In the genomic region with DNA sequence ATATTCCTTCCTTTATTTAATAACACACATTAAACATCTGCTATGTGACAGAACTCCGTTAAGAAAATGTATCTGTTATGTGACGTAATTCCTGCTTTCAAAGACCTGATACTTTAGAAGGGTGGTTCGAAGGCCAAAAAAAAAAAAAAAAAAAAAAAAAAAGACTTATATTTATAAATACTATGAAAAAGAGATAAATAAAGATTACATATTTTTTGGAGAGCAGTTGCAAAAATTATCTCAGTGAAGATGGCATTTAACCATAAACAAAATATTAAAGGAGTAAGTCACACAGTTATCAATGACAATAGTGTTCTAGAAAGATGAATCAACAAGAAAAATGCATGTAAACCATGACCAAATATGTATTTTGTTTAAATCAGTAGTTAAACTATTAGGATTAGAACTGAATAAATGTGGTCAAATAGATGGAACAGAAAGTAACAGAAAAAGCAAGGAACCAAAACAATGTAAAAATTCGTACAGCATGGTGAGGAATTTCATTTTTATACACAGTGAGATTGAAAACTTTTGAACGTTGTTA, we compare ENCODE assay signal across 18 cellular contexts.
"Had no signal": no experiment of that assay in that cellular context is flagged by ENCODE, and none has a peak within 500 bp of the region (broad histone marks: within the 10 kb centered on the region; RNA-seq: fewer than 3 reads in every experiment).

No MANE protein-coding gene starts in this region.

- DNase-seq: cortex of kidney; effector memory CD8-positive, alpha-beta T cell; foreskin fibroblast; heart left ventricle; kidney; natural killer cell; pancreas; stimulated activated CD4-positive, alpha-beta T cell treated with anti-CD3 and anti-CD28 coated beads, Interleukin-2, amount 100 ng/mL, for 48 hours; stimulated activated naive B cell treated with anti-CD40 and anti-IgM and Interleukin-4, amounts not matched to agents 10 μg/mL and 1 μg/mL and 100 μg/mL, for 72 hours; transverse colon; upper lobe of right lung; uterus had no signal

- H3K4me2 ChIP-seq: hepatocyte had no signal

- H3K4me3 ChIP-seq: gastroesophageal sphincter, heart left ventricle, hepatocyte, lung, pancreas, suprapubic skin, transverse colon, upper lobe of right lung, uterus had no signal

- H3K27me3 ChIP-seq: gastroesophageal sphincter, heart left ventricle, hepatocyte, neutrophil, pancreas, suprapubic skin, transverse colon, upper lobe of right lung, uterus had no signal

- FAIRE-seq: kidney, pancreas had no signal

- H3K36me3 ChIP-seq: gastroesophageal sphincter, heart left ventricle, neutrophil, pancreas, suprapubic skin, transverse colon, upper lobe of right lung, uterus had no signal

- H3K27ac ChIP-seq: gastroesophageal sphincter, heart left ventricle, hepatocyte, neutrophil, pancreas, suprapubic skin, transverse colon, upper lobe of right lung, uterus had no signal

- H3K9me3 ChIP-seq: gastroesophageal sphincter, neutrophil, suprapubic skin, transverse colon, upper lobe of right lung, uterus had no signal

- ATAC-seq: effector memory CD8-positive, alpha-beta T cell; gastroesophageal sphincter; heart left ventricle; natural killer cell; pancreas; sciatic nerve; stimulated activated naive B cell treated with anti-CD40 and anti-IgM and Interleukin-4, amounts not matched to agents 10 μg/mL and 1 μg/mL and 100 μg/mL, for 72 hours; upper lobe of right lung had no signal

- H3K79me2 ChIP-seq: hepatocyte had no signal

- H3K4me1 ChIP-seq: gastroesophageal sphincter, heart left ventricle, pancreas, suprapubic skin, upper lobe of right lung, uterus had no signal
